Comparison of ENCODE assay signal across 1 cellular context in the genomic region with DNA sequence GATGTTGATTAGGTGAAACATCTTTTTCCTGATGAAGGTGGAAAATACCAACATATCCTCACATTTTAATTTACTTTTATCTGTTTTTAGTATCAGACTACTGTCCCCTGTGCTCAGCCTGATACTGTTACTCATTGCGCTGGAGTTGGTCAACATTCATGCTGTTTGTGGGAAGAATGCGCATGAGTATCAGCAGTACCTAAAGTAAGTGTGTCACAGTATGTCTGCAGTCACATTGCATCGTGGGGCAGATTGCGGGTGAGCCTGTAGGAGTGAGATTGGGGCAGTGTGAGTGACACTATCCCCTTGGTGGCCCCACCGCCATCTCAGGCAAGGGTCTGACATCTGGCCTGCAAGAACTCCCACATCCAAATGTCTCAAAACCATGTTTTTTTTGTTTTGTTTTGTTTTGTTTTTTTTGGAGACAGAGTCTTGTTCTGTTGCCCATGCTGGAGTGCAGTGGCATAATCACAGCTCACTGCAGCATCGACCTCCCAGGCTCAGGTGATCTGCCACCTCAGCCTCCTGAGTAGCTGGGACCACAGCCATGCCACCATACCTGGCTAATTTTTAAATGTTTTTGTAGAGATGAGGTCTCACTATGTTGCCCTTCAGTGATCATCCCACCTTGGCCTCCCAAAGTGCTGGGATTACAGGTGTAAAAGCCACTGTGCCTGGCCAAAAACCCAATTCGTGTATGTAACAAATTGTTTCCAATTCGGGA.
TF ChIP-seq lines count a peak whose summit lies in the region.

No MANE protein-coding gene starts in this region.

TF ChIP-seq in IMR-90, 13 proteins besides CTCF, POLR2A, EP300 and RAD21:
- TF ChIP-seq, protein P1, sequence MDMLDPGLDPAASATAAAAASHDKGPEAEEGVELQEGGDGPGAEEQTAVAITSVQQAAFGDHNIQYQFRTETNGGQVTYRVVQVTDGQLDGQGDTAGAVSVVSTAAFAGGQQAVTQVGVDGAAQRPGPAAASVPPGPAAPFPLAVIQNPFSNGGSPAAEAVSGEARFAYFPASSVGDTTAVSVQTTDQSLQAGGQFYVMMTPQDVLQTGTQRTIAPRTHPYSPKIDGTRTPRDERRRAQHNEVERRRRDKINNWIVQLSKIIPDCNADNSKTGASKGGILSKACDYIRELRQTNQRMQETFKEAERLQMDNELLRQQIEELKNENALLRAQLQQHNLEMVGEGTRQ (IDR thresholded peaks at IDR 0.05; ENCODE audit: low read depth, low read length) = no peak
- no peak for TF ChIP-seq NFE2L2 (IDR thresholded peaks at IDR 0.05; ENCODE audit: low read depth, low read length)
- TF ChIP-seq RFX5 (IDR thresholded peaks at IDR 0.05; ENCODE audit: low read depth, low read length) = no peak
- TF ChIP-seq FOS (IDR thresholded peaks at IDR 0.05; ENCODE audit: low read depth, low read length) = no peak
- no peak for TF ChIP-seq CHD1 (IDR thresholded peaks at IDR 0.05; ENCODE audit: low read depth, low read length)
- TF ChIP-seq MAFK (IDR thresholded peaks at IDR 0.05; ENCODE audit: low read depth, low read length) = no peak
- no peak for TF ChIP-seq MAZ (IDR thresholded peaks at IDR 0.05; ENCODE audit: borderline replicate concordance, low read depth, low read length)
- TF ChIP-seq ELK1 (IDR thresholded peaks at IDR 0.05; ENCODE audit: borderline replicate concordance, low read depth, low read length) = no peak
- TF ChIP-seq SMC3 (IDR thresholded peaks at IDR 0.05; ENCODE audit: low read depth, low read length) = no peak
- no peak for TF ChIP-seq MXI1 (IDR thresholded peaks at IDR 0.05; ENCODE audit: borderline replicate concordance, low read depth, low read length)
- no peak for TF ChIP-seq RCOR1 (IDR thresholded peaks at IDR 0.05; ENCODE audit: insufficient replicate concordance, low read length)
- no peak for TF ChIP-seq BHLHE40 (IDR thresholded peaks at IDR 0.05; ENCODE audit: low read depth, low read length)
